Comparison of ENCODE assay signal across 1 cellular context in genomic region chr7:56048763-56049162, GRCh38.
A peak's percentile ranks its signal among the peaks of the same experiment; 100 is the strongest.
TF ChIP-seq lines count a peak whose summit lies in the region.

No MANE protein-coding gene starts in this region.

TF ChIP-seq in K562, 482 proteins besides CTCF, POLR2A, EP300 and RAD21:
- TF ChIP-seq ZNF384 (IDR thresholded peaks at IDR 0.05; ENCODE audit: low read depth, low read length) = peak; percentile 22; the same call in 1 of the 2 replicates
- TF ChIP-seq NFIC (IDR thresholded peaks at IDR 0.05) = peak; percentile 86
- TF ChIP-seq PRDM10 (IDR thresholded peaks at IDR 0.05; ENCODE audit: partially characterized antibody) = peak; percentile 17
